16 cellular contexts compared by ENCODE assay signal in genomic region chr17:71869833-71870545, GRCh38.
DNase-seq lines count a peak whose midpoint lies in the region; ATAC-seq and TF ChIP-seq lines count a peak whose summit lies in the region.
"Had no signal": no experiment of that assay in that cellular context is flagged by ENCODE, and none has a peak within 500 bp of the region (broad histone marks: within the 10 kb centered on the region; RNA-seq: fewer than 3 reads in every experiment).

No MANE protein-coding gene starts in this region.

- CTCF ChIA-PET in activated CD4-positive, alpha-beta T cell treated with anti-CD3 and anti-CD28 coated beads for 36 hours (lab: Charles Lee): interaction anchor here (0.7 kb wide), 1 partner anchor 1148 kb away, joined by 3 read pairs; no protein-coding TSS in a partner anchor

- POLR2A ChIA-PET in activated CD4-positive, alpha-beta T cell treated with anti-CD3 and anti-CD28 coated beads for 36 hours (lab: Charles Lee): no interaction called here

- H3K27me3 Mint-ChIP-seq in brain: no peaks in the 10 kb centered on the region
- no peaks in the 10 kb centered on the region; the same call in 1 of the 2 replicates for H3K27me3 Mint-ChIP-seq in HFFc6 (ENCODE audit: insufficient read depth)
- H3K27me3 Mint-ChIP-seq in activated CD4-positive, alpha-beta T cell treated with anti-CD3 and anti-CD28 coated beads for 36 hours: no peaks in the 10 kb centered on the region
- H3K27me3 Mint-ChIP-seq: CD4-positive, alpha-beta memory T cell had no signal

- DNase-seq in NCI-H2227 treated with DMSO at 0.1 percent for 48 hours (lab: John Stamatoyannopoulos, UW) (peak; percentile 19), NCI-H2227 (lab: John Stamatoyannopoulos, UW; ENCODE audit: unreplicated experiment) (no peak), NCI-H524 (lab: John Stamatoyannopoulos, UW) (peak; percentile 11 to 58), left lobe of liver (ENCODE audit: low spot score) (no peak), HFFc6 (no peak)
- DNase-seq in activated CD4-positive, alpha-beta T cell treated with anti-CD3 and anti-CD28 coated beads for 36 hours: no peak
- DNase-seq: Calu3; CD4-positive, alpha-beta memory T cell; DMS53; EL; MM.1S; NCI-H1092; PC-3; T-helper 1 cell had no signal

- intact Hi-C loops in activated CD4-positive, alpha-beta T cell treated with anti-CD3 and anti-CD28 coated beads for 36 hours (cut with DNase I, micrococcal nuclease): no loop called here

- TF ChIP-seq CTCF in brain (conservative IDR thresholded peaks at IDR 0.05): no peak
- no peak for TF ChIP-seq CTCF in HFFc6 (IDR thresholded peaks at IDR 0.05)

- H3K27ac Mint-ChIP-seq in brain: peak overlapping the region in 4 of 5 experiments; percentile 14 to 33 (median 22)
- H3K27ac Mint-ChIP-seq in HFFc6: no peak overlapping the region
- H3K27ac Mint-ChIP-seq in activated CD4-positive, alpha-beta T cell treated with anti-CD3 and anti-CD28 coated beads for 36 hours: no peak overlapping the region
- H3K27ac Mint-ChIP-seq: CD4-positive, alpha-beta memory T cell had no signal

- no peak for ATAC-seq in left lobe of liver
- ATAC-seq in activated CD4-positive, alpha-beta T cell treated with anti-CD3 and anti-CD28 coated beads for 36 hours: no peak
- ATAC-seq: A549, PC-3 had no signal

- H3K4me1 Mint-ChIP-seq in brain (peaks cover 5% of the 10 kb centered on the region), HFFc6 (ENCODE audit: low read depth) (no peaks in the 10 kb centered on the region)
- H3K4me1 Mint-ChIP-seq in activated CD4-positive, alpha-beta T cell treated with anti-CD3 and anti-CD28 coated beads for 36 hours: no peaks in the 10 kb centered on the region
- H3K4me1 Mint-ChIP-seq: CD4-positive, alpha-beta memory T cell had no signal

- H3K4me3 Mint-ChIP-seq in brain (peak overlapping the region in 1 of 5 experiments; percentile 22), HFFc6 (no peak overlapping the region)
- no peak overlapping the region for H3K4me3 Mint-ChIP-seq in activated CD4-positive, alpha-beta T cell treated with anti-CD3 and anti-CD28 coated beads for 36 hours
- H3K4me3 Mint-ChIP-seq: CD4-positive, alpha-beta memory T cell had no signal

- peaks cover 0 to 12% (median 2%) of the 10 kb centered on the region in 5 experiments for H3K9me3 Mint-ChIP-seq in brain
- no peaks in the 10 kb centered on the region; the same call in 1 of the 2 replicates for H3K9me3 Mint-ChIP-seq in HFFc6
- H3K9me3 Mint-ChIP-seq in activated CD4-positive, alpha-beta T cell treated with anti-CD3 and anti-CD28 coated beads for 36 hours (ENCODE audit: low read depth): peaks cover 5% of the 10 kb centered on the region
- H3K9me3 Mint-ChIP-seq: CD4-positive, alpha-beta memory T cell had no signal

- H3K36me3 Mint-ChIP-seq in brain (peaks cover 2% of the 10 kb centered on the region), HFFc6 (ENCODE audit: low read depth) (no peaks in the 10 kb centered on the region)
- H3K36me3 Mint-ChIP-seq in activated CD4-positive, alpha-beta T cell treated with anti-CD3 and anti-CD28 coated beads for 36 hours (ENCODE audit: low read depth): no peaks in the 10 kb centered on the region
- H3K36me3 Mint-ChIP-seq: CD4-positive, alpha-beta memory T cell had no signal

Comparison
In these comparisons a context has a peak if more than half of its experiments do, and no peak if none do; other contexts are left out.
1. DNase-seq: peak in NCI-H2227 treated with DMSO at 0.1 percent for 48 hours (single experiment) and NCI-H524 (2 of 2); none in NCI-H2227 (single experiment), left lobe of liver (single experiment), HFFc6 (single experiment) and activated CD4-positive, alpha-beta T cell treated with anti-CD3 and anti-CD28 coated beads for 36 hours (single experiment).
2. H3K27ac Mint-ChIP-seq: peak in brain (4 of 5); none in HFFc6 (single experiment) and activated CD4-positive, alpha-beta T cell treated with anti-CD3 and anti-CD28 coated beads for 36 hours (single experiment).